In the genomic region with DNA sequence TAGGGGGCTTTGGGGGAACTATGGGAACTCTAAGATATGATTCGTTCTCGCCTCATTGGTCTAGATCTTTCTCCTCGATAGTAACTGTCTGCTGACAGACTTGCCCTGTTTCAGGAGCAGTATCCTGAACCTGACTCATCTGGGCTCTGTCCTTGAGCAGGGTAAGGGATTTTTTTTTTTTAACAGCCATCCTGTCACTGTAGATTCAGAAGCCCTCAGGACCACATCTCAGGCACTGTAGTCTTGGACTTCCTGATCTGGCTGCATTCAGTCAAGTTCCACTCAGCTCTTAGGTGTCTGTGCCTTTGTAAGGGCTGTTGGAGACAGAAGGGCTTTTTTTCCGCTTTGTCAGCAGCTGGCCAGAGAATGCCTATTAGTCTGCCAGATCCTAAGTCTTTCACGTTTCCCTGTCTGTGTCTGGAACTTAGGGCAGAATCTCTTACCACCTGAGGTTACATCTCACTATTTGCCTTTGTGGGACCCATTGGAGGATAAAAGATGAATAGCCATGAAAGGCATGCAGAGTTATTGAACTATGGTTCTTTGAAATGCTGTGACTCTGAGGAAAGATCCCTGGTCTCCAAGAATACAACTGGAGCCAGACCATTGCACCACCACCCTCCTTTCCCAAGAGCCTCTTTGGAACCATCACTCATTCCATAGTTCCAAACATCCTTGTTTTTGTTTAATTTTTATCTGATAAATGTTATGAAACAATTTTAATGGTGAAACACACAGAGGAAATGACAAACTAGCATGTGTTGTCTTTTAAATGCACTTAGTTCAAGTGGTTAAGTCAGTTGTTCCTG, we compare ENCODE assay signal across 8 cellular contexts. TPM values are rescaled to one million over a fixed set of nuclear protein-coding genes. Genes with fewer than 3 reads are reported as not detected.
DNase-seq lines count a peak whose midpoint lies in the region; ATAC-seq and TF ChIP-seq lines count a peak whose summit lies in the region.

No MANE protein-coding gene starts in this region.

- DNase-seq in Right ventricle myocardium inferior (ENCODE audit: missing footprints), result no peak
- DNase-seq in cardiac septum (ENCODE audit: low spot score), result no peak
- peak; percentile 90 to 94 for DNase-seq in cardiac fibroblast (ENCODE audit: low read depth in 2 of 2)
- DNase-seq in lower lobe of right lung, result no peak
- no peak for DNase-seq in erythroblast (lab: John Stamatoyannopoulos, UW)
- no peak for DNase-seq in retina

- peak overlapping the region; percentile 59 for H3K27ac ChIP-seq in lower lobe of right lung

- H3K9me3 ChIP-seq in lower lobe of right lung, result no peaks in the 10 kb centered on the region

- intact Hi-C loops in Right ventricle myocardium inferior (cut with DNase I) (loop anchor here (5.0 kb wide), 1 partner anchor 33 kb away; no protein-coding TSS in a partner anchor), cardiac septum (cut with DNase I) (no loop called here), lower lobe of right lung (cut with DNase I) (no loop called here)

- no peak for TF ChIP-seq CTCF in cardiac fibroblast (IDR thresholded peaks at IDR 0.05; ENCODE audit: low read depth, low read length)
- TF ChIP-seq CTCF in lower lobe of right lung (IDR thresholded peaks at IDR 0.05), result no peak

- H3K27me3 ChIP-seq in lower lobe of right lung (ENCODE audit: low read depth), result no peaks in the 10 kb centered on the region

- no peak for TF ChIP-seq POLR2A in erythroblast (IDR thresholded peaks at IDR 0.05; ENCODE audit: low read length)

- no peaks in the 10 kb centered on the region for H3K36me3 ChIP-seq in lower lobe of right lung

- ATAC-seq in Right ventricle myocardium inferior, result peak; percentile 88
- ATAC-seq in lower lobe of right lung, result peak; percentile 24 to 57
- ATAC-seq in GM19397 (IDR thresholded peaks at IDR 0.05; ENCODE audit: unreplicated experiment), result no peak
- no peak for ATAC-seq in GM18909 (IDR thresholded peaks at IDR 0.05; ENCODE audit: poor library complexity, unreplicated experiment)

- H3K4me3 ChIP-seq in cardiac fibroblast (replicated peaks in 1 of 2; ENCODE audit: low read depth in 2 of 2, low read length in 2 of 2) (no peak overlapping the region), lower lobe of right lung (no peak overlapping the region)

- H3K4me1 ChIP-seq in lower lobe of right lung, result peaks cover 95% of the 10 kb centered on the region

RNA-seq across cellular contexts. Expression of a gene that starts 49.7 kb away (rescaled TPM):
- total RNA-seq in Right ventricle myocardium inferior (217 TPM), cardiac septum (331 TPM), lower lobe of right lung (506 TPM)

Comparison
In these comparisons a context has a peak if more than half of its experiments do, and no peak if none do; other contexts are left out.
1. ATAC-seq: peak in Right ventricle myocardium inferior (single experiment) and lower lobe of right lung (2 of 2); none in GM19397 (single experiment) and GM18909 (single experiment).
2. DNase-seq: peak in cardiac fibroblast (2 of 2); none in Right ventricle myocardium inferior (single experiment), cardiac septum (single experiment), lower lobe of right lung (single experiment), erythroblast (0 of 2) and retina (single experiment).